In genomic region chr14:105021656-105022275, GRCh38 we compare ENCODE assay signal across 8 cellular contexts. TPM values are rescaled to one million over a fixed set of nuclear protein-coding genes. Genes with fewer than 3 reads are reported as not detected.
DNase-seq lines count a peak whose midpoint lies in the region; ATAC-seq and TF ChIP-seq lines count a peak whose summit lies in the region.

No MANE protein-coding gene starts in this region.

- TF ChIP-seq POLR2A in spleen (IDR thresholded peaks at IDR 0.05): no peak

- H3K4me2 ChIP-seq in OCI-LY1 (ENCODE audit: low read length): peak overlapping the region; percentile 91

- H2AFZ ChIP-seq in OCI-LY1 (ENCODE audit: low read length): no peak overlapping the region

- WGBS in spleen, 5 donors: 11 to 13% (median 12%) methylated on average over 20 of the region's 20 CpGs

- intact Hi-C loops in spleen (cut with DNase I; ENCODE audit: low total_unique reads): no loop called here

- peak overlapping the region; percentile 97 for H3K9ac ChIP-seq in OCI-LY1 (ENCODE audit: low read length)

- H3K9me2 ChIP-seq in OCI-LY1 (ENCODE audit: low read depth, low read length): no peaks in the 10 kb centered on the region

- H3F3A ChIP-seq in OCI-LY1 (ENCODE audit: insufficient read depth, low read length): 0 out of 2 replicates have a peak, but pooled peaks cover 6% of the 10 kb centered on the region

- H3K79me2 ChIP-seq in OCI-LY1 (ENCODE audit: insufficient read depth, low read length): peaks cover 37% of the 10 kb centered on the region

- DNase-seq in COLO829 (ENCODE audit: low spot score) (peak; percentile 30), astrocyte of the hippocampus (ENCODE audit: low read depth, low spot score) (peak; percentile 65), iPS-NIHi7 (ENCODE audit: extremely low spot score) (peak; percentile 61), spleen (peak; percentile 88), retina (no peak)

- H3K4me3 ChIP-seq in OCI-LY1 (ENCODE audit: low read depth, low read length, poor library complexity, severe bottlenecking) (peak overlapping the region; percentile 87), spleen (peak overlapping the region; percentile 28 to 98 (median 72))

- H3K36me3 ChIP-seq in OCI-LY1 (ENCODE audit: insufficient read depth, low read length): peaks cover 29% of the 10 kb centered on the region
- no peaks in the 10 kb centered on the region for H3K36me3 ChIP-seq in spleen

- H4K20me1 ChIP-seq in OCI-LY1 (ENCODE audit: insufficient read depth, low read length): no peaks in the 10 kb centered on the region

- H3K9me3 ChIP-seq in OCI-LY1 (ENCODE audit: low read length) (no peaks in the 10 kb centered on the region), spleen (no peaks in the 10 kb centered on the region)

- H3K4me1 ChIP-seq in OCI-LY1 (ENCODE audit: insufficient read depth, low read length, severe bottlenecking): peaks cover 56% of the 10 kb centered on the region
- peaks cover 20 to 77% (median 53%) of the 10 kb centered on the region in 6 donors for H3K4me1 ChIP-seq in spleen

- no peaks in the 10 kb centered on the region for H3K27me3 ChIP-seq in OCI-LY1 (ENCODE audit: insufficient read depth, low read length)
- no peaks in the 10 kb centered on the region for H3K27me3 ChIP-seq in spleen (replicated peaks in 1 of 7)

- peak; percentile 3 for ATAC-seq in HG03135 (IDR thresholded peaks at IDR 0.05; ENCODE audit: unreplicated experiment)
- ATAC-seq in HG02588 (IDR thresholded peaks at IDR 0.05; ENCODE audit: unreplicated experiment): no peak

- H3K27ac ChIP-seq in OCI-LY1 (ENCODE audit: low read depth, low read length, poor library complexity, severe bottlenecking) (peak overlapping the region; percentile 55), spleen (peak overlapping the region; percentile 68 to 95 (median 81))

- peak; percentile 57 for TF ChIP-seq CTCF in OCI-LY1 (IDR thresholded peaks at IDR 0.05; ENCODE audit: low read length)
- no peak for TF ChIP-seq CTCF in spleen (IDR thresholded peaks at IDR 0.05 in 8 of 11, conservative IDR thresholded peaks at IDR 0.05 in 3 of 11)

RNA-seq across cellular contexts. Expression of gene CDCA4, which starts 0.9 kb away (rescaled TPM):
- 10 to 100 TPM in 2 of 7 donors, 1 to 10 TPM in 5; 6.5 to 15.1 (median 8.7) TPM for total RNA-seq in spleen
- 10 to 100 TPM in 1 of 3 donors, 1 to 10 TPM in 2; 5.8 to 10.5 (median 8.5) TPM for polyA plus RNA-seq in spleen

RNA-seq across cellular contexts. Expression of gene CLBA1, which starts 36.2 kb away (rescaled TPM):
- total RNA-seq in spleen: 1 to 10 TPM; 1.7 to 4.0 (median 3.4) TPM
- 1 to 10 TPM; 3.7 to 4.3 (median 3.9) TPM for polyA plus RNA-seq in spleen

RNA-seq across cellular contexts. Expression of gene GPR132, which starts 43.5 kb away (rescaled TPM):
- 10 to 100 TPM; 17.5 to 33.7 (median 23.1) TPM for total RNA-seq in spleen
- polyA plus RNA-seq in spleen: 1 to 10 TPM; 5.0 to 9.0 (median 5.8) TPM

RNA-seq across cellular contexts. Expression of gene AHNAK2, which starts 43.6 kb away (rescaled TPM):
- 1 to 10 TPM in 1 of 7 donors, under 1 TPM in 6; 0.26 to 1.3 (median 0.66) TPM for total RNA-seq in spleen
- polyA plus RNA-seq in spleen: under 1 TPM; 0.30 to 0.86 (median 0.76) TPM
